14 cellular contexts compared by ENCODE assay signal in genomic region chr13:97366172-97366688, GRCh38.
DNase-seq lines count a peak whose midpoint lies in the region; ATAC-seq, FAIRE-seq and TF ChIP-seq lines count a peak whose summit lies in the region.
"Had no signal": no experiment of that assay in that cellular context is flagged by ENCODE, and none has a peak within 500 bp of the region (broad histone marks: within the 10 kb centered on the region; RNA-seq: fewer than 3 reads in every experiment).

No MANE protein-coding gene starts in this region.

- H3K9me3 ChIP-seq in cardiac muscle cell (ENCODE audit: low read depth) (no peaks in the 10 kb centered on the region), heart left ventricle (no peaks in the 10 kb centered on the region), Panc1 (ENCODE audit: control insufficient read depth, insufficient read depth, low read depth, low read length) (no peaks in the 10 kb centered on the region), vagina (no peaks in the 10 kb centered on the region), stomach (no peaks in the 10 kb centered on the region), MM.1S (replicated peaks; ENCODE audit: insufficient read depth, low read length) (no peaks in the 10 kb centered on the region)

- no peaks in the 10 kb centered on the region for H3K79me2 ChIP-seq in MM.1S (ENCODE audit: low read length)

- WGBS in heart left ventricle, 4 donors: 95 to 98% (median 96%) methylated on average over 5 of the region's 5 CpGs
- whole genome bisulfite sequencing in stomach, 5 donors: 93 to 98% (median 98%) methylated on average over 5 of the region's 5 CpGs

- H3K9me2 ChIP-seq in MM.1S (replicated peaks; ENCODE audit: insufficient read depth, low read length): no peaks in the 10 kb centered on the region

- CTCF ChIA-PET in Panc1 (lab: Charles Lee): no interaction called here

- H2AFZ ChIP-seq in MM.1S (ENCODE audit: low read length): no peak overlapping the region

- TF ChIP-seq CTCF in cardiac muscle cell (IDR thresholded peaks at IDR 0.05; ENCODE audit: low read depth, low read length) (peak; percentile 11), heart left ventricle (IDR thresholded peaks at IDR 0.05) (no peak), Panc1 (IDR thresholded peaks at IDR 0.05) (peak; percentile 21; the same call in 1 of the 2 replicates), epithelial cell of esophagus (IDR thresholded peaks at IDR 0.05; ENCODE audit: insufficient read depth, low read depth, low read length, missing control alignments) (peak; percentile 13), vagina (IDR thresholded peaks at IDR 0.05) (no peak), stomach (IDR thresholded peaks at IDR 0.05) (no peak), MM.1S (IDR thresholded peaks at IDR 0.05; ENCODE audit: low read length) (no peak)

- BruUV-seq in Panc1 (replicated peaks; lab: Mats Ljungman, UMichigan): no TSS peak

- no peak for FAIRE-seq in HTR-8/SVneo (lab: Jason Lieb, UNC)

- intact Hi-C loops in heart left ventricle (cut with DNase I): loop anchor here in 7 of 10 donors (5.0 to 10.0 kb wide), 8 partner anchors 66 to 439 kb away; partner anchors contain the start of gene RAP2A (in 2 of the 7)
- intact Hi-C loops in Panc1 (cut with micrococcal nuclease; ENCODE audit: unreplicated experiment): no loop called here
- intact Hi-C loops in vagina (cut with DNase I): loop anchor here (10.0 kb wide), 1 partner anchor 49 kb away; no protein-coding TSS in a partner anchor
- intact Hi-C loops in stomach (cut with DNase I; ENCODE audit: low total_unique reads): no loop called here

- in situ Hi-C loops in Panc1 (cut with HindIII; ENCODE audit: low pct_unique_long_range_greater_than_20kb, low sequenced_read_pairs): no loop called here

- DNase-seq in cardiac muscle cell (ENCODE audit: low read depth in 1 of 2, low spot score in 1 of 2) (no peak), heart left ventricle (no peak), Panc1 (ENCODE audit: low read depth, low spot score) (no peak), epithelial cell of esophagus (ENCODE audit: low read depth) (no peak), vagina (ENCODE audit: extremely low spot score in 2 of 2) (no peak), stomach (no peak), HTR-8/SVneo (ENCODE audit: insufficient read length, low spot score) (no peak), MM.1S (no peak)
- DNase-seq: activated effector memory CD4-positive, alpha-beta T cell treated with anti-CD3 and anti-CD28 coated beads, Interleukin-2, amount 50 U/mL, for 16 hours; Calu3; H9; NCI-H146; occipital lobe; Right ventricle myocardium superior had no signal

- H3F3A ChIP-seq in MM.1S (ENCODE audit: insufficient read depth, low read length): peaks cover 14% of the 10 kb centered on the region

- peaks cover 10% of the 10 kb centered on the region for H3K4me1 ChIP-seq in cardiac muscle cell (ENCODE audit: low read depth)
- H3K4me1 ChIP-seq in heart left ventricle: peaks cover 0 to 28% (median 5%) of the 10 kb centered on the region in 12 donors
- peaks cover 55% of the 10 kb centered on the region for H3K4me1 ChIP-seq in Panc1 (ENCODE audit: control insufficient read depth, insufficient read depth, low read length)
- peaks cover 22% of the 10 kb centered on the region for H3K4me1 ChIP-seq in vagina
- H3K4me1 ChIP-seq in stomach: peaks cover 0 to 28% (median 13%) of the 10 kb centered on the region in 4 donors
- peaks cover 18% of the 10 kb centered on the region for H3K4me1 ChIP-seq in MM.1S (ENCODE audit: low read length)

- H3K4me2 ChIP-seq in MM.1S (ENCODE audit: low read depth, low read length): no peak overlapping the region

- no peaks in the 10 kb centered on the region for H4K20me1 ChIP-seq in MM.1S (ENCODE audit: insufficient read depth, low read length)

- H3K4me3 ChIP-seq in cardiac muscle cell: no peak overlapping the region
- H3K4me3 ChIP-seq in heart left ventricle: no peak overlapping the region
- no peak overlapping the region for H3K4me3 ChIP-seq in Panc1 (ENCODE audit: low read depth in 2 of 2, low read length in 2 of 2)
- H3K4me3 ChIP-seq in epithelial cell of esophagus (ENCODE audit: low read length): no peak overlapping the region
- H3K4me3 ChIP-seq in vagina: no peak overlapping the region
- no peak overlapping the region for H3K4me3 ChIP-seq in stomach
- no peak overlapping the region for H3K4me3 ChIP-seq in MM.1S (ENCODE audit: low read length)

- H3K9ac ChIP-seq in MM.1S (ENCODE audit: low read length): no peak overlapping the region

- peaks cover 7% of the 10 kb centered on the region for H3K36me3 ChIP-seq in cardiac muscle cell
- H3K36me3 ChIP-seq in heart left ventricle: peaks cover 0 to 75% (median 32%) of the 10 kb centered on the region in 9 donors
- H3K36me3 ChIP-seq in Panc1 (ENCODE audit: control insufficient read depth, insufficient read depth, low read length): peaks cover 24% of the 10 kb centered on the region
- H3K36me3 ChIP-seq in vagina: peaks cover 0 to 13% of the 10 kb centered on the region in 2 donors
- H3K36me3 ChIP-seq in stomach: peaks cover 0 to 61% (median 47%) of the 10 kb centered on the region in 4 donors
- H3K36me3 ChIP-seq in MM.1S (replicated peaks; ENCODE audit: insufficient read depth, low read length): no peaks in the 10 kb centered on the region

- TF ChIP-seq EP300 in stomach (IDR thresholded peaks at IDR 0.05): no peak

- POLR2A ChIA-PET in Panc1 (lab: Charles Lee): no interaction called here

- H3K27me3 ChIP-seq in cardiac muscle cell (no peaks in the 10 kb centered on the region), heart left ventricle (no peaks in the 10 kb centered on the region), Panc1 (ENCODE audit: control insufficient read depth, insufficient read depth, low read length) (no peaks in the 10 kb centered on the region), vagina (no peaks in the 10 kb centered on the region), stomach (no peaks in the 10 kb centered on the region), MM.1S (replicated peaks; ENCODE audit: insufficient read depth, low read length) (no peaks in the 10 kb centered on the region)

- TF ChIP-seq POLR2A in heart left ventricle (IDR thresholded peaks at IDR 0.05) (no peak), vagina (IDR thresholded peaks at IDR 0.05) (no peak), stomach (IDR thresholded peaks at IDR 0.05) (no peak)

- no peak overlapping the region for H3K27ac ChIP-seq in cardiac muscle cell
- no peak overlapping the region for H3K27ac ChIP-seq in heart left ventricle
- H3K27ac ChIP-seq in Panc1 (ENCODE audit: low read length): peak overlapping the region; percentile 13
- H3K27ac ChIP-seq in vagina: peak overlapping the region; percentile 61
- no peak overlapping the region for H3K27ac ChIP-seq in stomach
- no peak overlapping the region for H3K27ac ChIP-seq in MM.1S (ENCODE audit: low read length)

- ATAC-seq in heart left ventricle (no peak), Panc1 (no peak)

Comparison
In these comparisons a context has a peak if more than half of its experiments do, and no peak if none do; other contexts are left out.
1. CTCF ChIP-seq: peak in cardiac muscle cell (single experiment), Panc1 (single experiment) and epithelial cell of esophagus (single experiment); none in heart left ventricle (0 of 12), vagina (0 of 3), stomach (0 of 7) and MM.1S (single experiment).
2. H3K27ac ChIP-seq: peak in Panc1 (single experiment) and vagina (single experiment); none in cardiac muscle cell (single experiment), heart left ventricle (0 of 12), stomach (0 of 5) and MM.1S (single experiment).
3. intact Hi-C loops: an anchor here in heart left ventricle (5.0 to 10.0 kb wide) and vagina (10.0 kb wide); none called in Panc1 and stomach.